In the genomic region with DNA sequence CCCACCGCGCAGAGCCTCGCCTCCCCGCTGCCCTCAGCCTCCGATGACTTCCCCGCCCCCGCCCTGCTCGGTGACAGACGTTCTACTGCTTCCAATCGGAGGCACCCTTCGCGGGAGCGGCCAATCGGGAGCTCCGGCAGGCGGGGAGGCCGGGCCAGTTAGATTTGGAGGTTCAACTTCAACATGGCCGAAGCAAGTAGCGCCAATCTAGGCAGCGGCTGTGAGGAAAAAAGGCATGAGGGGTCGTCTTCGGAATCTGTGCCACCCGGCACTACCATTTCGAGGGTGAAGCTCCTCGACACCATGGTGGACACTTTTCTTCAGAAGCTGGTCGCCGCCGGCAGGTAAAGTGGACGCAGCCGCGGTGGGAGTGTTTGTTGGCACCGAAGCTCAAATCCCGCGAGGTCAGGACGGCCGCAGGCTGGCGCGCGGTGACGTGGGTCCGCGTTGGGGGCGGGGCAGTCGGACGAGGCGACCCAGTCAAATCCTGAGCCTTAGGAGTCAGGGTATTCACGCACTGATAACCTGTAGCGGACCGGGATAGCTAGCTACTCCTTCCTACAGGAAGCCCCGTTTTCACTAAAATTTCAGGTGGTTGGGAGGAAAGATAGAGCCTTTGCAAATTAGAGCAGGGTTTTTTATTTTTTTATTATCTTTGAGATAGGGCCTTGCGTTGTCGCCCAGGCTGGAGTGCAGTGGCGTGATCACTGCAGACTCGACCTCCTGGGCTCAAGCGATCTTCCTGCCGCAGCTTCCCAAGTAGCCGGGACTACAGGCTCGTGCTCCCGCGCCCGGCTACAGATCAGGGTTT, we compare ENCODE assay signal across 1 cellular context.
TF ChIP-seq lines count a peak whose summit lies in the region.

Gene PMF1 (plus strand): TSS at position 175 of the 811 bp plus-strand sequence. CDS start 9 bp downstream, at position 184.

TF ChIP-seq in GM23338, 12 proteins besides CTCF, POLR2A, EP300 and RAD21 (continued from another document):
- TF ChIP-seq, protein P1, sequence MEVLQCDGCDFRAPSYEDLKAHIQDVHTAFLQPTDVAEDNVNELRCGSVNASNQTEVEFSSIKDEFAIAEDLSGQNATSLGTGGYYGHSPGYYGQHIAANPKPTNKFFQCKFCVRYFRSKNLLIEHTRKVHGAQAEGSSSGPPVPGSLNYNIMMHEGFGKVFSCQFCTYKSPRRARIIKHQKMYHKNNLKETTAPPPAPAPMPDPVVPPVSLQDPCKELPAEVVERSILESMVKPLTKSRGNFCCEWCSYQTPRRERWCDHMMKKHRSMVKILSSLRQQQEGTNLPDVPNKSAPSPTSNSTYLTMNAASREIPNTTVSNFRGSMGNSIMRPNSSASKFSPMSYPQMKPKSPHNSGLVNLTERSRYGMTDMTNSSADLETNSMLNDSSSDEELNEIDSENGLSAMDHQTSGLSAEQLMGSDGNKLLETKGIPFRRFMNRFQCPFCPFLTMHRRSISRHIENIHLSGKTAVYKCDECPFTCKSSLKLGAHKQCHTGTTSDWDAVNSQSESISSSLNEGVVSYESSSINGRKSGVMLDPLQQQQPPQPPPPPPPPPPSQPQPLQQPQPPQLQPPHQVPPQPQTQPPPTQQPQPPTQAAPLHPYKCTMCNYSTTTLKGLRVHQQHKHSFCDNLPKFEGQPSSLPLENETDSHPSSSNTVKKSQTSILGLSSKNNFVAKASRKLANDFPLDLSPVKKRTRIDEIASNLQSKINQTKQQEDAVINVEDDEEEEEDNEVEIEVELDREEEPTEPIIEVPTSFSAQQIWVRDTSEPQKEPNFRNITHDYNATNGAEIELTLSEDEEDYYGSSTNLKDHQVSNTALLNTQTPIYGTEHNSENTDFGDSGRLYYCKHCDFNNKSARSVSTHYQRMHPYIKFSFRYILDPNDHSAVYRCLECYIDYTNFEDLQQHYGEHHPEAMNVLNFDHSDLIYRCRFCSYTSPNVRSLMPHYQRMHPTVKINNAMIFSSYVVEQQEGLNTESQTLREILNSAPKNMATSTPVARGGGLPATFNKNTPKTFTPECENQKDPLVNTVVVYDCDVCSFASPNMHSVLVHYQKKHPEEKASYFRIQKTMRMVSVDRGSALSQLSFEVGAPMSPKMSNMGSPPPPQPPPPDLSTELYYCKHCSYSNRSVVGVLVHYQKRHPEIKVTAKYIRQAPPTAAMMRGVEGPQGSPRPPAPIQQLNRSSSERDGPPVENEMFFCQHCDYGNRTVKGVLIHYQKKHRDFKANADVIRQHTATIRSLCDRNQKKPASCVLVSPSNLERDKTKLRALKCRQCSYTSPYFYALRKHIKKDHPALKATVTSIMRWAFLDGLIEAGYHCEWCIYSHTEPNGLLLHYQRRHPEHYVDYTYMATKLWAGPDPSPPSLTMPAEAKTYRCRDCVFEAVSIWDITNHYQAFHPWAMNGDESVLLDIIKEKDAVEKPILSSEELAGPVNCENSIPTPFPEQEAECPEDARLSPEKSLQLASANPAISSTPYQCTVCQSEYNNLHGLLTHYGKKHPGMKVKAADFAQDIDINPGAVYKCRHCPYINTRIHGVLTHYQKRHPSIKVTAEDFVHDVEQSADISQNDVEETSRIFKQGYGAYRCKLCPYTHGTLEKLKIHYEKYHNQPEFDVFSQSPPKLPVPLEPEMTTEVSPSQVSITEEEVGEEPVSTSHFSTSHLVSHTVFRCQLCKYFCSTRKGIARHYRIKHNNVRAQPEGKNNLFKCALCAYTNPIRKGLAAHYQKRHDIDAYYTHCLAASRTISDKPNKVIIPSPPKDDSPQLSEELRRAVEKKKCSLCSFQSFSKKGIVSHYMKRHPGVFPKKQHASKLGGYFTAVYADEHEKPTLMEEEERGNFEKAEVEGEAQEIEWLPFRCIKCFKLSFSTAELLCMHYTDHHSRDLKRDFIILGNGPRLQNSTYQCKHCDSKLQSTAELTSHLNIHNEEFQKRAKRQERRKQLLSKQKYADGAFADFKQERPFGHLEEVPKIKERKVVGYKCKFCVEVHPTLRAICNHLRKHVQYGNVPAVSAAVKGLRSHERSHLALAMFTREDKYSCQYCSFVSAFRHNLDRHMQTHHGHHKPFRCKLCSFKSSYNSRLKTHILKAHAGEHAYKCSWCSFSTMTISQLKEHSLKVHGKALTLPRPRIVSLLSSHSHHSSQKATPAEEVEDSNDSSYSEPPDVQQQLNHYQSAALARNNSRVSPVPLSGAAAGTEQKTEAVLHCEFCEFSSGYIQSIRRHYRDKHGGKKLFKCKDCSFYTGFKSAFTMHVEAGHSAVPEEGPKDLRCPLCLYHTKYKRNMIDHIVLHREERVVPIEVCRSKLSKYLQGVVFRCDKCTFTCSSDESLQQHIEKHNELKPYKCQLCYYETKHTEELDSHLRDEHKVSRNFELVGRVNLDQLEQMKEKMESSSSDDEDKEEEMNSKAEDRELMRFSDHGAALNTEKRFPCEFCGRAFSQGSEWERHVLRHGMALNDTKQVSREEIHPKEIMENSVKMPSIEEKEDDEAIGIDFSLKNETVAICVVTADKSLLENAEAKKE (CRISPR knock-in tag; IDR thresholded peaks at IDR 0.05): no peak
- no peak for TF ChIP-seq JUNB (IDR thresholded peaks at IDR 0.05; ENCODE audit: unreplicated experiment)
- peak; percentile 73 for TF ChIP-seq POLR2AphosphoS5 (IDR thresholded peaks at IDR 0.05; ENCODE audit: low read depth)
- TF ChIP-seq REST (IDR thresholded peaks at IDR 0.05; ENCODE audit: unreplicated experiment): no peak
- no peak for TF ChIP-seq ZNF114 (CRISPR knock-in tag; IDR thresholded peaks at IDR 0.05)
- TF ChIP-seq STAT1 (IDR thresholded peaks at IDR 0.05; ENCODE audit: unreplicated experiment): no peak
- TF ChIP-seq NANOG (IDR thresholded peaks at IDR 0.05; ENCODE audit: borderline replicate concordance): no peak
